Comparison of ENCODE assay signal across 1 cellular context in genomic region chr1:34777519-34778321, GRCh38.
TF ChIP-seq lines count a peak whose summit lies in the region.

No MANE protein-coding gene starts in this region.

TF ChIP-seq in HepG2, 621 proteins besides CTCF, POLR2A, EP300 and RAD21:
- TF ChIP-seq NKX3-1 (CRISPR knock-in tag; IDR thresholded peaks at IDR 0.05) (no peak), BHLHE40 (IDR thresholded peaks at IDR 0.05; ENCODE audit: low read length) (peak; percentile 21; the same call in 1 of the 2 replicates)
